1 cellular context compared by ENCODE assay signal in the genomic region with DNA sequence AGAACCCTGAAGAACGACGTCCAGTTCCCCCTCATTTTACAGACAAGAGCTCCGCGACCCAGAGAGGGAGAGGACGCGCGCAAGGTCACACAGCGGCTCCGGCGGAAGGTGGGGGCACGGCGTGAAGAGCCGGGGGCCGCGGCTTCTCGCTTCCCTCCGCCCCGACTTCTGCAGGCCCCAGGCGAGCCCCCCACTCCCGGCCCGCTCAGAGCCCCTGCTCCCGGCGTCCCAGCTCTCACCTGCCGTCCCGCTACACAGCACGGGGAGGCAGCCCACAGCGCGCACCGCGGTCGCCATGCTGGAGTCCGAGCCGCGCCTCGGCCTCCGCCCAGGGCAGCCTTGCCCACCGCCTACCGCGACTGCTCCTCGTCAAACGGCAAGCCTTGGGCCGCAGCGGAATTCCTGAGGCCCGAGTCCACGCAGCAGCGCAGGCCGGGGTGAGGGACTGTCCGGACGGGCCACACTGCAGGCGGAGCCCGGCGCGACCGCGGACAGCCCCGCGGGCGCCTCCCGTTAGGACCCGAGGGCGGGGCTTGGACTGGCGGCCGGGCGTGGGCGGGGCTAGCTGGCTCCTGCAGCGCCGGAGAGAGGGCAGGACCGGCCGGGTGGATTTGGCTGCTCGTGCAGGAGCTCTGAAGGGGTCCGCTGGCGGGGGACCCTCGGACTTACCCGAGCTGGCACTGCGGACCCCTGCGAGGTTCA.
TF ChIP-seq lines count a peak whose summit lies in the region.

MRPS5 (minus strand) TSS at position 314 of the 702 bp plus-strand sequence; CDS start at position 297, 17 bp downstream.

TF ChIP-seq in H1, 55 proteins besides CTCF, POLR2A, EP300 and RAD21 (continued from another document):
- peak; percentile 89 for TF ChIP-seq KDM1A (IDR thresholded peaks at IDR 0.05; ENCODE audit: borderline replicate concordance, low read length)
- peak; percentile 94 for TF ChIP-seq ASH2L (IDR thresholded peaks at IDR 0.05; ENCODE audit: low read length)
- TF ChIP-seq SP4 (IDR thresholded peaks at IDR 0.05; ENCODE audit: low read length), result peak; percentile 98
- no peak for TF ChIP-seq ZNF274 (IDR thresholded peaks at IDR 0.05; ENCODE audit: borderline replicate concordance, extremely low read depth, low read length)
- TF ChIP-seq CEBPB (IDR thresholded peaks at IDR 0.05; ENCODE audit: low read depth, low read length), result 0 out of 2 replicates have a peak, but pooled peaks have one; percentile 2
- peak; percentile 64; the same call in 1 of the 2 replicates for TF ChIP-seq EGR1 (IDR thresholded peaks at IDR 0.05; ENCODE audit: borderline replicate concordance, low read depth, low read length)
- peak in 1 of 2 experiments; percentile 44; a peak in 1 of 4 replicates for TF ChIP-seq SIN3A (conservative IDR thresholded peaks at IDR 0.05 in 1 of 2, IDR thresholded peaks at IDR 0.05 in 1 of 2; ENCODE audit: low read depth in 1 of 2, low read length in 2 of 2)
- TF ChIP-seq CBX5 (IDR thresholded peaks at IDR 0.05; ENCODE audit: low read depth, low read length), result no peak
- TF ChIP-seq, protein P1, sequence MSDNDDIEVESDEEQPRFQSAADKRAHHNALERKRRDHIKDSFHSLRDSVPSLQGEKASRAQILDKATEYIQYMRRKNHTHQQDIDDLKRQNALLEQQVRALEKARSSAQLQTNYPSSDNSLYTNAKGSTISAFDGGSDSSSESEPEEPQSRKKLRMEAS (IDR thresholded peaks at IDR 0.05), result peak; percentile 48; the same call in 1 of the 2 replicates
- peak; percentile 6 for TF ChIP-seq E2F6 (IDR thresholded peaks at IDR 0.05)
- TF ChIP-seq MAFK (IDR thresholded peaks at IDR 0.05; ENCODE audit: low read depth, low read length), result no peak
- TF ChIP-seq FOSL1 (IDR thresholded peaks at IDR 0.05; ENCODE audit: insufficient read depth, low read depth, low read length), result no peak
- TF ChIP-seq TBP (IDR thresholded peaks at IDR 0.05; ENCODE audit: low read depth, low read length), result peak; percentile 58; the same call in 1 of the 2 replicates
- no peak for TF ChIP-seq BRCA1 (IDR thresholded peaks at IDR 0.05; ENCODE audit: low read depth, low read length)
- peak; percentile 86 for TF ChIP-seq YY1 (IDR thresholded peaks at IDR 0.05; ENCODE audit: low read depth, low read length)
- peak; percentile 86 for TF ChIP-seq PHF8 (conservative IDR thresholded peaks at IDR 0.05; ENCODE audit: low read depth, low read length)
- no peak for TF ChIP-seq POU5F1 (IDR thresholded peaks at IDR 0.05; ENCODE audit: low read depth, low read length)
- peak; percentile 75; the same call in 1 of the 2 replicates for TF ChIP-seq POLR2AphosphoS5 (IDR thresholded peaks at IDR 0.05; ENCODE audit: low read depth, low read length)
- peak; percentile 67 for TF ChIP-seq TAF1 (IDR thresholded peaks at IDR 0.05; ENCODE audit: low read depth, low read length)
- TF ChIP-seq HDAC6 (IDR thresholded peaks at IDR 0.05; ENCODE audit: low read depth, low read length), result no peak
- no peak; the same call in 1 of the 2 replicates for TF ChIP-seq CHD2 (IDR thresholded peaks at IDR 0.05; ENCODE audit: low read length)
- TF ChIP-seq RBBP5 (IDR thresholded peaks at IDR 0.05; ENCODE audit: borderline replicate concordance, low read depth, low read length), result 0 out of 2 replicates have a peak, but pooled peaks have one; percentile 90
- TF ChIP-seq KDM5A (IDR thresholded peaks at IDR 0.05; ENCODE audit: low read length), result no peak
